In genomic region chr10:28940158-28940888, GRCh38 we compare ENCODE assay signal across 12 cellular contexts.
DNase-seq lines count a peak whose midpoint lies in the region; ATAC-seq and TF ChIP-seq lines count a peak whose summit lies in the region.
"Had no signal": no experiment of that assay in that cellular context is flagged by ENCODE, and none has a peak within 500 bp of the region (broad histone marks: within the 10 kb centered on the region; RNA-seq: fewer than 3 reads in every experiment).

No MANE protein-coding gene starts in this region.

- no peak overlapping the region for H4K8ac ChIP-seq in mesenchymal stem cell (ENCODE audit: low read length)

- peaks cover 22% of the 10 kb centered on the region for H3K36me3 Mint-ChIP-seq in Caco-2 (ENCODE audit: insufficient read depth, unreplicated experiment)

- WGBS in mesenchymal stem cell = 82% methylated on average over 2 of the region's 8 CpGs
- 68 to 78% (median 72%) methylated on average over 8 of the region's 8 CpGs for WGBS in adrenal gland, 4 donors

- peaks cover 21% of the 10 kb centered on the region for H3K9me3 Mint-ChIP-seq in Caco-2 (ENCODE audit: unreplicated experiment)

- H2BK120ac ChIP-seq in mesenchymal stem cell (ENCODE audit: low read depth, low read length) = no peak overlapping the region

- no peak overlapping the region for H3K4ac ChIP-seq in mesenchymal stem cell (ENCODE audit: low read depth in 1 of 2, low read length in 2 of 2)

- DNase-seq in Caco-2 = peak in 1 of 2 experiments; percentile 53
- peak; percentile 27 for DNase-seq in NCI-H1417 treated with DMSO at 0.1 percent for 48 hours (lab: John Stamatoyannopoulos, UW)
- DNase-seq in SK-N-MC (ENCODE audit: low read depth, low spot score) = peak; percentile 75
- DNase-seq in mesenchymal stem cell = no peak
- DNase-seq in ureter (ENCODE audit: low spot score) = no peak
- DNase-seq in adrenal gland = no peak
- no peak for DNase-seq in GM19240 (ENCODE audit: insufficient read length, low spot score)
- DNase-seq: activated T-cell treated with anti-CD3 and anti-CD28 coated beads, Interleukin-2, amount 50 U/mL, for 1 hour; SIG-M5 had no signal

- H3K23ac ChIP-seq in mesenchymal stem cell (ENCODE audit: low read length in 2 of 2) = no peak overlapping the region

- peak overlapping the region; percentile 75 for H3K4me3 Mint-ChIP-seq in Caco-2 (ENCODE audit: unreplicated experiment)

- no peak for TF ChIP-seq POLR2A in adrenal gland (IDR thresholded peaks at IDR 0.05)

- H3K27me3 Mint-ChIP-seq in Caco-2 (ENCODE audit: insufficient read depth, unreplicated experiment) = no peaks in the 10 kb centered on the region

- peaks cover 53% of the 10 kb centered on the region for H3K4me1 Mint-ChIP-seq in Caco-2 (ENCODE audit: low read depth, unreplicated experiment)

- no peaks in the 10 kb centered on the region for H3K79me1 ChIP-seq in mesenchymal stem cell (replicated peaks; ENCODE audit: low read length, poor library complexity, severe bottlenecking)

- TF ChIP-seq CTCF in Caco-2 (IDR thresholded peaks at IDR 0.05; ENCODE audit: insufficient read depth in 1 of 2, low read depth in 1 of 2, low read length in 1 of 2, severe bottlenecking in 1 of 2, unreplicated experiment in 1 of 2) (no peak), adrenal gland (IDR thresholded peaks at IDR 0.05) (no peak)

- H3K27ac ChIP-seq in SK-N-MC (peak overlapping the region; percentile 95), mesenchymal stem cell (ENCODE audit: low read length, poor library complexity, severe bottlenecking) (no peak overlapping the region), adrenal gland (no peak overlapping the region)
- H3K27ac ChIP-seq: C4-2B, epithelial cell of prostate had no signal

- no peak overlapping the region for H2AFZ ChIP-seq in mesenchymal stem cell (ENCODE audit: low read depth, low read length)

- no peak overlapping the region for H4K91ac ChIP-seq in mesenchymal stem cell (ENCODE audit: low read length)

- H3K4me1 ChIP-seq in Caco-2 (peaks cover 30% of the 10 kb centered on the region), mesenchymal stem cell (ENCODE audit: control insufficient read depth, insufficient read depth, low read depth, low read length) (peaks cover 7% of the 10 kb centered on the region), adrenal gland (replicated peaks in 1 of 2) (no peaks in the 10 kb centered on the region)

- CTCF ChIA-PET in Caco-2 (lab: Charles Lee) = interaction anchor here (0.7 to 2.8 kb wide), 13 partner anchors 9 to 844 kb away, joined by 3 to 16 read pairs (median 5); partner anchors contain the start of gene BAMBI

- no peak overlapping the region for H3K14ac ChIP-seq in mesenchymal stem cell (ENCODE audit: low read length in 2 of 2)

- BruUV-seq in Caco-2 (replicated peaks; lab: Mats Ljungman, UMichigan) = TSS peak; percentile 31

- no peaks in the 10 kb centered on the region for H3K36me3 ChIP-seq in Caco-2 (ENCODE audit: control insufficient read depth, insufficient read depth, low read length)
- no peaks in the 10 kb centered on the region for H3K36me3 ChIP-seq in SK-N-MC (ENCODE audit: insufficient read depth, low read length)
- no peaks in the 10 kb centered on the region for H3K36me3 ChIP-seq in mesenchymal stem cell (ENCODE audit: control insufficient read depth in 1 of 2, insufficient read depth in 2 of 2, low read depth in 1 of 2, low read length in 2 of 2)
- no peaks in the 10 kb centered on the region for H3K36me3 ChIP-seq in adrenal gland (replicated peaks in 1 of 2)

- peak overlapping the region; percentile 66 for H3K9ac ChIP-seq in SK-N-MC (ENCODE audit: insufficient read length)
- peak overlapping the region; percentile 39 for H3K9ac ChIP-seq in mesenchymal stem cell (ENCODE audit: low read length)

- no peak for ATAC-seq in HG03280 (IDR thresholded peaks at IDR 0.05; ENCODE audit: unreplicated experiment)

- H3K18ac ChIP-seq in mesenchymal stem cell (ENCODE audit: low read depth in 1 of 2, low read length in 2 of 2) = no peak overlapping the region

- H3K4me2 ChIP-seq in mesenchymal stem cell (ENCODE audit: low read length, poor library complexity, severe bottlenecking) = peak overlapping the region; percentile 58

- no peak overlapping the region for H2BK15ac ChIP-seq in mesenchymal stem cell (ENCODE audit: low read depth, poor library complexity, severe bottlenecking)

- H3K27me3 ChIP-seq in Caco-2 (replicated peaks; ENCODE audit: control insufficient read depth, insufficient read depth, low read length) (no peaks in the 10 kb centered on the region), mesenchymal stem cell (ENCODE audit: control insufficient read depth in 1 of 2, insufficient read depth in 1 of 2, low read length in 2 of 2) (peaks cover 14 to 29% of the 10 kb centered on the region in 2 experiments), adrenal gland (no peaks in the 10 kb centered on the region)

- POLR2A ChIA-PET in Caco-2 (lab: Charles Lee) = interaction anchor here (0.7 to 1.7 kb wide), 5 partner anchors 8 to 317 kb away, joined by 3 to 9 read pairs (median 4); no protein-coding TSS in a partner anchor

- H3K9me3 ChIP-seq in Caco-2 (no peaks in the 10 kb centered on the region), SK-N-MC (ENCODE audit: low read depth, low read length) (no peaks in the 10 kb centered on the region), mesenchymal stem cell (ENCODE audit: control insufficient read depth, low read length) (no peaks in the 10 kb centered on the region), adrenal gland (replicated peaks in 1 of 3) (no peaks in the 10 kb centered on the region)

- H2BK5ac ChIP-seq in mesenchymal stem cell (ENCODE audit: low read depth, low read length, poor library complexity, severe bottlenecking) = no peak overlapping the region

- H2BK12ac ChIP-seq in mesenchymal stem cell (ENCODE audit: low read length in 2 of 2) = no peak overlapping the region

- no peak overlapping the region for H2AK5ac ChIP-seq in mesenchymal stem cell (ENCODE audit: low read length, severe bottlenecking)

- peak overlapping the region; percentile 88 for H3K27ac Mint-ChIP-seq in Caco-2 (ENCODE audit: unreplicated experiment)

- H3K4me3 ChIP-seq in Caco-2 (ENCODE audit: low read depth, low read length) = no peak overlapping the region
- peak overlapping the region; percentile 80 for H3K4me3 ChIP-seq in SK-N-MC
- peak overlapping the region in 1 of 2 experiments; percentile 3 for H3K4me3 ChIP-seq in mesenchymal stem cell (ENCODE audit: insufficient read depth in 1 of 2, low read depth in 1 of 2, low read length in 2 of 2)
- no peak overlapping the region for H3K4me3 ChIP-seq in adrenal gland

- intact Hi-C loops in Caco-2 (cut with micrococcal nuclease; ENCODE audit: unreplicated experiment) = loop anchor here (1.0 kb wide), 4 partner anchors 9 to 169 kb away; no protein-coding TSS in a partner anchor
- intact Hi-C loops in adrenal gland (cut with DNase I) = no loop called here

Comparison
In these comparisons a context has a peak if more than half of its experiments do, and no peak if none do; other contexts are left out.
1. DNase-seq: peak in NCI-H1417 treated with DMSO at 0.1 percent for 48 hours (single experiment) and SK-N-MC (single experiment); none in mesenchymal stem cell (single experiment), ureter (single experiment), adrenal gland (0 of 7) and GM19240 (single experiment).